Comparison of ENCODE assay signal across 27 cellular contexts in the genomic region with DNA sequence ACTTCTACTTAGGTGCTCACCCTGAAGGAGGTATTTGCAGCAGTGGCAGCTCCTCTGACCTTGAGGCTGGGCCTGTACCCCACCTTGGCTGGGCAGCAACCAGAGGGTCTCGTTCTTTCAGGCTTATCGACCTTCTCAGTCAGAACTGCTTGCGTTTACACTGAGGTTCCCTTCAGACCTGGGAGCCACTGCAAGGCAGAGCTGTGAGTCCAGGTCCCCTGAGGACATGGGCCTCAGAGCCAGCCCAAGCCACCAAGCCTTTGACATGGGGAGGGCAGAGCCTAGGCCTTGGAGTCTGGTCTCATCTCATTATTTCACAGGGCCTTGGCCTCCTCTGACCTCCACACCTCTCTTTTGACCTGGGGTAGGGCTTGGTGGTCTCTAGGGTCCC. TPM values are rescaled to one million over a fixed set of nuclear protein-coding genes. Genes with fewer than 3 reads are reported as not detected.
A peak's percentile ranks its signal among the peaks of the same experiment; 100 is the strongest.
DNase-seq lines count a peak whose midpoint lies in the region; ATAC-seq and TF ChIP-seq lines count a peak whose summit lies in the region.
"Had no signal": no experiment of that assay in that cellular context is flagged by ENCODE, and none has a peak within 500 bp of the region (broad histone marks: within the 10 kb centered on the region; RNA-seq: fewer than 3 reads in every experiment).

No MANE protein-coding gene starts in this region.

- no peak for ATAC-seq in RWPE2 (ENCODE audit: low read depth)
- ATAC-seq: CD8-positive, alpha-beta T cell; GM12878; PC-3 had no signal

- DNase-seq in RWPE2 (ENCODE audit: low spot score) (peak; percentile 35), dorsolateral prefrontal cortex (peak in 3 of 10 donors; percentile 22 to 31 (median 25)), NCI-H1436 (lab: John Stamatoyannopoulos, UW) (no peak), SKM-1 treated with dmso at 0.1 percent for 144 hours (lab: John Stamatoyannopoulos, UW; ENCODE audit: unreplicated experiment) (no peak), globus pallidus (ENCODE audit: low spot score) (no peak), NCI-H748 treated with DMSO at 0.1 percent for 48 hours (lab: John Stamatoyannopoulos, UW) (no peak)
- DNase-seq: Caco-2; CD8-positive, alpha-beta T cell; GOT3; HCEC 1CT; NCI-H1092 treated with DMSO at 0.1 percent for 48 hours; NCI-H1436 treated with DMSO at 0.1 percent for 48 hours; NCI-H187 treated with DMSO at 0.1 percent for 48 hours; NCI-H2171 treated with DMSO at 0.1 percent for 48 hours; NCI-H524 treated with DMSO at 0.1 percent for 48 hours; NCI-H82; NK-92 treated with Interleukin-12 subunit alpha and Interleukin-12 subunit beta, amount 100 ng/mL, for 24 hours; PC-3; Right ventricle myocardium superior had no signal

- H3K4me2 ChIP-seq in BLaER1: peak overlapping the region; percentile 88
- H3K4me2 ChIP-seq: KMS-11 had no signal

- intact Hi-C loops in dorsolateral prefrontal cortex (cut with DNase I): no loop called here

- peak overlapping the region; percentile 41; the same call in 1 of the 2 replicates for H3K27ac ChIP-seq in BLaER1
- H3K27ac ChIP-seq in RWPE2 (ENCODE audit: poor library complexity, severe bottlenecking): no peak overlapping the region
- H3K27ac ChIP-seq in dorsolateral prefrontal cortex: peak overlapping the region in 49 of 59 donors; percentile 0 to 98 (median 73)
- peak overlapping the region; percentile 88 for H3K27ac ChIP-seq in mesodermal cell (ENCODE audit: low read depth, low read length, severe bottlenecking)
- H3K27ac ChIP-seq: C4-2B, KMS-11, SJSA1 had no signal

- no peaks in the 10 kb centered on the region for H3K9me3 ChIP-seq in BLaER1
- H3K9me3 ChIP-seq in RWPE2 (ENCODE audit: severe bottlenecking): no peaks in the 10 kb centered on the region
- H3K9me3 ChIP-seq in mesodermal cell (ENCODE audit: control insufficient read depth, low read length): no peaks in the 10 kb centered on the region
- H3K9me3 ChIP-seq: Caco-2 had no signal

- TF ChIP-seq CTCF in RWPE2 (IDR thresholded peaks at IDR 0.05; ENCODE audit: poor library complexity, severe bottlenecking) (no peak), dorsolateral prefrontal cortex (IDR thresholded peaks at IDR 0.05 in 54 of 56, conservative IDR thresholded peaks at IDR 0.05 in 2 of 56; ENCODE audit: low read depth in 1 of 56, partially characterized antibody in 56 of 56) (no peak)

- no peak overlapping the region for H3K4me3 ChIP-seq in BLaER1
- no peak overlapping the region for H3K4me3 ChIP-seq in RWPE2 (ENCODE audit: severe bottlenecking)
- peak overlapping the region in 2 of 59 donors; percentile 6 to 41 for H3K4me3 ChIP-seq in dorsolateral prefrontal cortex
- H3K4me3 ChIP-seq in mesodermal cell (ENCODE audit: extremely low read depth, insufficient read depth, low read length, poor library complexity, severe bottlenecking): no peak overlapping the region
- H3K4me3 ChIP-seq: GM12878, SJSA1 had no signal

- H3K4me1 ChIP-seq in BLaER1 (peaks cover 86% of the 10 kb centered on the region), RWPE2 (ENCODE audit: insufficient read depth, poor library complexity, severe bottlenecking) (no peaks in the 10 kb centered on the region), mesodermal cell (ENCODE audit: control insufficient read depth, insufficient read depth, low read length, poor library complexity, severe bottlenecking) (peaks cover 65% of the 10 kb centered on the region)
- H3K4me1 ChIP-seq: SJSA1 had no signal

- H3K9ac ChIP-seq in BLaER1: no peak overlapping the region
- H3K9ac ChIP-seq: KMS-11 had no signal

- H4K20me1 ChIP-seq in BLaER1: peaks cover 5% of the 10 kb centered on the region; the same call in 1 of the 2 replicates

- WGBS in mesodermal cell (ENCODE audit: insufficient coverage in 2 of 2), 2 experiments: 93 to 100% methylated on average over 3 of the region's 3 CpGs

- no peaks in the 10 kb centered on the region for H3K27me3 ChIP-seq in BLaER1
- no peaks in the 10 kb centered on the region for H3K27me3 ChIP-seq in RWPE2 (ENCODE audit: insufficient read depth, poor library complexity, severe bottlenecking)
- H3K27me3 ChIP-seq in dorsolateral prefrontal cortex: no peaks in the 10 kb centered on the region
- H3K27me3 ChIP-seq: SJSA1 had no signal

- H3K36me3 ChIP-seq in BLaER1: no peaks in the 10 kb centered on the region
- H3K36me3 ChIP-seq in RWPE2 (ENCODE audit: low read depth): no peaks in the 10 kb centered on the region
- H3K36me3 ChIP-seq in mesodermal cell (ENCODE audit: control insufficient read depth, insufficient read depth, low read length): no peaks in the 10 kb centered on the region
- H3K36me3 ChIP-seq: SJSA1 had no signal

RNA-seq across cellular contexts. Expression of a gene that starts 13.7 kb away (rescaled TPM):
- total RNA-seq in dorsolateral prefrontal cortex: 100 to 1,000 TPM; 103 to 296 (median 177) TPM
- 1.4 TPM for polyA plus RNA-seq in mesodermal cell (2013, experiment 1 of 2)
- polyA plus RNA-seq in mesodermal cell (2013, experiment 2 of 2): 1.4 TPM
- total RNA-seq: GM12878 had no signal
- polyA plus RNA-seq: AG04450 had no signal

RNA-seq across cellular contexts. Expression of a gene that starts 52.3 kb away (rescaled TPM):
- total RNA-seq in dorsolateral prefrontal cortex: 10 to 100 TPM in 1 of 120 experiments, 1 to 10 TPM in 82, under 1 TPM in 16, not detected in 21; 0.36 to 15.2 (median 2.4) TPM
- not detected for polyA plus RNA-seq in mesodermal cell (2013, experiment 1 of 2)
- polyA plus RNA-seq in mesodermal cell (2013, experiment 2 of 2): not detected
- total RNA-seq: Caco-2; CD8-positive, alpha-beta T cell; GM12878; PC-3; Right ventricle myocardium superior; SJSA1 had no signal
- polyA plus RNA-seq: AG04450, GM12878, IgD-negative memory B cell had no signal
